Comparison of ENCODE assay signal across 18 cellular contexts in genomic region chr15:39365873-39366272, GRCh38.
A peak's percentile ranks its signal among the peaks of the same experiment; 100 is the strongest.
DNase-seq lines count a peak whose midpoint lies in the region; ATAC-seq and TF ChIP-seq lines count a peak whose summit lies in the region.
"Had no signal": no experiment of that assay in that cellular context is flagged by ENCODE, and none has a peak within 500 bp of the region (broad histone marks: within the 10 kb centered on the region; RNA-seq: fewer than 3 reads in every experiment).

No MANE protein-coding gene starts in this region.

- H3K27ac Mint-ChIP-seq in activated naive CD4-positive, alpha-beta T cell treated with anti-CD3 and anti-CD28 coated beads, Interleukin-2, amount 50 U/mL, for 72 hours = no peak overlapping the region
- H3K27ac Mint-ChIP-seq: IgD-negative memory B cell had no signal

- H3K4me3 ChIP-seq in GM12865 (ENCODE audit: low read depth, low read length) = no peak overlapping the region
- H3K4me3 ChIP-seq: A549 had no signal

- DNase-seq in GM12865 (ENCODE audit: low read depth) (peak; percentile 35), GM20000 (ENCODE audit: low spot score) (peak; percentile 29), dermis blood vessel endothelial cell (peak; percentile 19), NK-92 (lab: John Stamatoyannopoulos, UW; ENCODE audit: unreplicated experiment) (no peak)
- no peak for DNase-seq in stimulated activated naive CD4-positive, alpha-beta T cell treated with Interleukin-2 at 50 U/mL for 16 hours (lab: John Stamatoyannopoulos, UW)
- DNase-seq in activated naive CD4-positive, alpha-beta T cell treated with anti-CD3 and anti-CD28 coated beads, Interleukin-2, amount 50 U/mL, for 72 hours (ENCODE audit: low spot score in 2 of 2) = no peak
- no peak for DNase-seq in activated naive CD4-positive, alpha-beta T cell treated with Interleukin-2 at 50 U/mL for 16 hours
- DNase-seq: Caco-2; MV-4-11; NCI-H1436; NCI-H2029 treated with DMSO at 0.1 percent for 48 hours; NCI-H345; NCI-H526 treated with DMSO at 0.1 percent for 48 hours; NK-92 treated with Interleukin-12 subunit alpha and Interleukin-12 subunit beta, amount 100 ng/mL, for 24 hours; T1000 had no signal

- peaks cover 7% of the 10 kb centered on the region in 2 donors for H3K9me3 Mint-ChIP-seq in activated naive CD4-positive, alpha-beta T cell treated with anti-CD3 and anti-CD28 coated beads, Interleukin-2, amount 50 U/mL, for 72 hours

- H3K36me3 Mint-ChIP-seq in activated naive CD4-positive, alpha-beta T cell treated with anti-CD3 and anti-CD28 coated beads, Interleukin-2, amount 50 U/mL, for 72 hours = peaks cover 0 to 5% of the 10 kb centered on the region in 2 donors
- H3K36me3 Mint-ChIP-seq: IgD-negative memory B cell had no signal

- no peak for TF ChIP-seq CTCF in GM12865 (IDR thresholded peaks at IDR 0.05; ENCODE audit: insufficient read depth, low read depth, low read length, missing control alignments)
- TF ChIP-seq CTCF in GM20000 (IDR thresholded peaks at IDR 0.05; ENCODE audit: extremely low read depth, missing control alignments) = no peak

- peak; percentile 63 for ATAC-seq in HG03025 (IDR thresholded peaks at IDR 0.05; ENCODE audit: low FRiP score, unreplicated experiment)
- ATAC-seq in activated naive CD4-positive, alpha-beta T cell treated with anti-CD3 and anti-CD28 coated beads, Interleukin-2, amount 50 U/mL, for 72 hours = no peak
- ATAC-seq: A549 had no signal

Comparison
In these comparisons a context has a peak if more than half of its experiments do, and no peak if none do; other contexts are left out.
1. DNase-seq: peak in GM12865 (single experiment), GM20000 (single experiment) and dermis blood vessel endothelial cell (single experiment); none in NK-92 (single experiment), stimulated activated naive CD4-positive, alpha-beta T cell treated with Interleukin-2 at 50 U/mL for 16 hours (single experiment), activated naive CD4-positive, alpha-beta T cell treated with anti-CD3 and anti-CD28 coated beads, Interleukin-2, amount 50 U/mL, for 72 hours (0 of 2) and activated naive CD4-positive, alpha-beta T cell treated with Interleukin-2 at 50 U/mL for 16 hours (single experiment).